ENCODE assay signal across 8 cellular contexts in genomic region chr6:35259946-35260626, GRCh38. TPM values are rescaled to one million over a fixed set of nuclear protein-coding genes. Genes with fewer than 3 reads are reported as not detected.
DNase-seq lines count a peak whose midpoint lies in the region; ATAC-seq and TF ChIP-seq lines count a peak whose summit lies in the region.

No MANE protein-coding gene starts in this region.

- peak overlapping the region; percentile 74 to 93 for H3K27ac ChIP-seq in thoracic aorta

- H3K9me3 Mint-ChIP-seq in osteocyte (ENCODE audit: unreplicated experiment), result no peaks in the 10 kb centered on the region

- in situ Hi-C loops in GM18951 (cut with MboI; ENCODE audit: low sequenced_read_pairs, unreplicated experiment), result no loop called here

- peak; percentile 41 for ATAC-seq in HG03432 (IDR thresholded peaks at IDR 0.05; ENCODE audit: unreplicated experiment)
- ATAC-seq in thoracic aorta (ENCODE audit: insufficient number of reproducible peaks, low FRiP score, low read depth), result peak; percentile 42

- H3K36me3 ChIP-seq in thoracic aorta, result no peaks in the 10 kb centered on the region

- H3K9me3 ChIP-seq in thoracic aorta, result no peaks in the 10 kb centered on the region

- peak overlapping the region; percentile 98 for H3K4me3 Mint-ChIP-seq in osteocyte (ENCODE audit: unreplicated experiment)

- H3K4me1 Mint-ChIP-seq in osteocyte (ENCODE audit: unreplicated experiment), result peaks cover 21% of the 10 kb centered on the region

- peak; percentile 64 for DNase-seq in AG08396 (ENCODE audit: low spot score)
- peak; percentile 59 for DNase-seq in RKO (ENCODE audit: low spot score)
- DNase-seq in activated gamma-delta T cell (lab: John Stamatoyannopoulos, UW), result peak; percentile 66
- DNase-seq in glomerular visceral epithelial cell (ENCODE audit: extremely low spot score), result peak; percentile 57
- DNase-seq in osteocyte (ENCODE audit: extremely low spot score, unreplicated experiment), result no peak
- DNase-seq in thoracic aorta (ENCODE audit: low spot score), result peak; percentile 36

- H3K4me3 ChIP-seq in thoracic aorta, result peak overlapping the region; percentile 92

- peak; percentile 1 for TF ChIP-seq POLR2A in GM18951 (IDR thresholded peaks at IDR 0.05; ENCODE audit: extremely low read depth, insufficient read depth, insufficient read length)

- H3K27me3 Mint-ChIP-seq in osteocyte (ENCODE audit: unreplicated experiment), result no peaks in the 10 kb centered on the region

- no peaks in the 10 kb centered on the region for H3K27me3 ChIP-seq in thoracic aorta (replicated peaks; ENCODE audit: insufficient read depth)

- H3K36me3 Mint-ChIP-seq in osteocyte (ENCODE audit: unreplicated experiment), result no peaks in the 10 kb centered on the region

- TF ChIP-seq CTCF in osteocyte (IDR thresholded peaks at IDR 0.05), result no peak
- no peak for TF ChIP-seq CTCF in thoracic aorta (IDR thresholded peaks at IDR 0.05)

- peak overlapping the region; percentile 85 for H3K27ac Mint-ChIP-seq in osteocyte (ENCODE audit: unreplicated experiment)

- H3K4me1 ChIP-seq in thoracic aorta (ENCODE audit: control insufficient read depth in 1 of 2, low read depth in 2 of 2), result peaks cover 12 to 42% of the 10 kb centered on the region in 2 donors

RNA-seq across cellular contexts. Expression of gene ZNF76, which starts 0.6 kb away (rescaled TPM):
- total RNA-seq in osteocyte (29.3 and 32.9 TPM in 2 replicates), thoracic aorta (10 to 100 TPM; 46.8 to 47.0 TPM)

RNA-seq across cellular contexts. Expression of gene DEF6, which starts 37.5 kb away (rescaled TPM):
- 0.52 and 0.59 TPM in 2 replicates for total RNA-seq in osteocyte
- 1 to 10 TPM; 7.6 to 9.1 TPM for total RNA-seq in thoracic aorta

RNA-seq across cellular contexts. Expression of gene SCUBE3, which starts 46.3 kb away (rescaled TPM):
- 14.8 and 16.3 TPM in 2 replicates for total RNA-seq in osteocyte
- total RNA-seq in thoracic aorta, result 100 to 1,000 TPM in 1 of 2 donors, 10 to 100 TPM in 1; 75.6 to 101 TPM
